28 cellular contexts compared by ENCODE assay signal in genomic region chr7:116579835-116580234, GRCh38. TPM values are rescaled to one million over a fixed set of nuclear protein-coding genes. Genes with fewer than 3 reads are reported as not detected.
"Had no signal": no experiment of that assay in that cellular context is flagged by ENCODE, and none has a peak within 500 bp of the region (broad histone marks: within the 10 kb centered on the region; RNA-seq: fewer than 3 reads in every experiment).

No MANE protein-coding gene starts in this region.

- FAIRE-seq: TTC549 had no signal

- ATAC-seq: activated CD8-positive, alpha-beta memory T cell treated with anti-CD3 and anti-CD28 coated beads, Interleukin-2, amount 10 ng/mL, durations not matched to agents 7 days and 5 days; Panc1 had no signal

- H3K4me1 ChIP-seq: adrenal gland had no signal

- H3K36me3 Mint-ChIP-seq: activated CD4-positive, alpha-beta memory T cell treated with anti-CD3 and anti-CD28 coated beads for 36 hours; activated naive CD4-positive, alpha-beta T cell treated with anti-CD3 and anti-CD28 coated beads, Interleukin-2, amount 50 U/mL, for 24 hours; activated naive CD8-positive, alpha-beta T cell treated with anti-CD3 and anti-CD28 coated beads, Interleukin-2, amount 10 ng/mL, durations not matched to agents 7 days and 5 days had no signal

- H3K9me3 ChIP-seq: adrenal gland, SJSA1 had no signal

- H3K36me3 ChIP-seq: adrenal gland, brain microvascular endothelial cell, SJSA1 had no signal

- H3K27me3 ChIP-seq: adrenal gland, brain microvascular endothelial cell, SJSA1 had no signal

- DNase-seq: activated CD4-positive, alpha-beta memory T cell treated with anti-CD3 and anti-CD28 coated beads for 36 hours; activated CD4-positive, alpha-beta T cell treated with anti-CD3 and anti-CD28 coated beads, Interleukin-2, amount 10 ng/mL, durations not matched to agents 7 days and 5 days; activated CD8-positive, alpha-beta memory T cell treated with anti-CD3 and anti-CD28 coated beads for 24 hours; activated CD8-positive, alpha-beta memory T cell treated with anti-CD3 and anti-CD28 coated beads, Interleukin-2, amount 10 ng/mL, durations not matched to agents 7 days and 5 days; activated CD8-positive, alpha-beta memory T cell treated with anti-CD3 and anti-CD28 coated beads, Interleukin-2, amount 50 U/mL, for 48 hours; activated effector memory CD4-positive, alpha-beta T cell treated with Interleukin-2 at 50 U/mL for 16 hours; activated naive CD8-positive, alpha-beta T cell treated with anti-CD3 and anti-CD28 coated beads, Interleukin-2, amount 10 ng/mL, durations not matched to agents 7 days and 5 days; activated T-cell treated with anti-CD3 and anti-CD28 coated beads, Interleukin-2, amount 50 U/mL, for 48 hours; adrenal gland; brain microvascular endothelial cell; central memory CD4-positive, alpha-beta T cell; Kasumi-1; KG1; NCI-H1092 treated with DMSO at 0.1 percent for 48 hours; NCI-H1417; NCI-H146; NCI-H187 treated with DMSO at 0.1 percent for 48 hours; NCI-H2081; NCI-H345; NCI-H524 treated with DMSO at 0.1 percent for 48 hours; RPMI8226; SHP77 treated with DMSO at 0.1 percent for 48 hours; SW 1271 had no signal

- H3K27ac ChIP-seq: adrenal gland, brain microvascular endothelial cell, SJSA1 had no signal

- H3K27ac Mint-ChIP-seq: activated CD4-positive, alpha-beta memory T cell treated with anti-CD3 and anti-CD28 coated beads for 36 hours; activated CD4-positive, alpha-beta T cell treated with anti-CD3 and anti-CD28 coated beads, Interleukin-2, amount 10 ng/mL, durations not matched to agents 7 days and 5 days; activated CD8-positive, alpha-beta memory T cell treated with anti-CD3 and anti-CD28 coated beads, Interleukin-2, amount 10 ng/mL, durations not matched to agents 7 days and 5 days; activated naive CD4-positive, alpha-beta T cell treated with anti-CD3 and anti-CD28 coated beads, Interleukin-2, amount 50 U/mL, for 24 hours; activated naive CD8-positive, alpha-beta T cell treated with anti-CD3 and anti-CD28 coated beads, Interleukin-2, amount 10 ng/mL, durations not matched to agents 7 days and 5 days had no signal

- H3K4me3 Mint-ChIP-seq: activated CD4-positive, alpha-beta memory T cell treated with anti-CD3 and anti-CD28 coated beads for 36 hours; activated CD4-positive, alpha-beta T cell treated with anti-CD3 and anti-CD28 coated beads, Interleukin-2, amount 10 ng/mL, durations not matched to agents 7 days and 5 days; activated CD8-positive, alpha-beta memory T cell treated with anti-CD3 and anti-CD28 coated beads, Interleukin-2, amount 10 ng/mL, durations not matched to agents 7 days and 5 days; activated naive CD4-positive, alpha-beta T cell treated with anti-CD3 and anti-CD28 coated beads, Interleukin-2, amount 50 U/mL, for 24 hours; activated naive CD8-positive, alpha-beta T cell treated with anti-CD3 and anti-CD28 coated beads, Interleukin-2, amount 10 ng/mL, durations not matched to agents 7 days and 5 days had no signal

- H3K27me3 Mint-ChIP-seq: activated naive CD4-positive, alpha-beta T cell treated with anti-CD3 and anti-CD28 coated beads, Interleukin-2, amount 50 U/mL, for 24 hours had no signal

- H3K4me3 ChIP-seq: adrenal gland, SJSA1 had no signal

- H3K9me3 Mint-ChIP-seq: activated CD4-positive, alpha-beta memory T cell treated with anti-CD3 and anti-CD28 coated beads for 36 hours; activated CD4-positive, alpha-beta T cell treated with anti-CD3 and anti-CD28 coated beads, Interleukin-2, amount 10 ng/mL, durations not matched to agents 7 days and 5 days; activated naive CD4-positive, alpha-beta T cell treated with anti-CD3 and anti-CD28 coated beads, Interleukin-2, amount 50 U/mL, for 24 hours; activated naive CD8-positive, alpha-beta T cell treated with anti-CD3 and anti-CD28 coated beads, Interleukin-2, amount 10 ng/mL, durations not matched to agents 7 days and 5 days had no signal

RNA-seq across cellular contexts. Expression of gene CAV1, which starts 55.0 kb away (rescaled TPM):
- total RNA-seq: activated CD4-positive, alpha-beta T cell treated with anti-CD3 and anti-CD28 coated beads, Interleukin-2, amount 10 ng/mL, durations not matched to agents 7 days and 5 days; T-helper 2 cell treated with Interferon-gamma antibody and Interleukin-4, amounts not matched to agents 100 ng/mL and 5 ng/mL, for 36 hours had no signal
